Comparison of ENCODE assay signal across 8 cellular contexts in the genomic region with DNA sequence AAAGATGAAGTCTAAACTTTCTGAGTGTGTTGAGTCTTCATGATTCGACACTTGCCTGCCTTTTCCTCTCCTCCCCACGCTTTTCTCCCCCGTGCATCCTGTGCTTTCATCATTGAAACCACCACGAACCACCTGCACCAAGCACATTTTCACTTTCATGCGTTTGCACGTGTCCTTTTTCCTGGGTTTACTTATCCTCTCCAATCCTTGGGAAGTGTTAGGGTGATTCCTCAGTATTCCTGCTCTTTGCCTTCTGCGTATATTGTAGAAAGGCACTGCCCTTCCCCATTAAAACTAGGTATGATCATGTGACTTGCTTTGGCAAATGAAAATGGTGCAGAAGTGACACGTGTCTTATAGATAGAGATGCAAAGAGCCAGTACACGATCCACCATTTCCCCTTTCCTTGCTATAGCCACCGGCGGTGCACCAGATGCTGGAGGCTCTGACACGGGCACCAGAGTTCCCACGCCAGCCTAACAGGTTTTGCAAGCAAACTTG.
DNase-seq lines count a peak whose midpoint lies in the region; ATAC-seq and TF ChIP-seq lines count a peak whose summit lies in the region.

No MANE protein-coding gene starts in this region.

- DNase-seq in DMS53 (lab: John Stamatoyannopoulos, UW) (peak; percentile 85), NCI-H69 (lab: John Stamatoyannopoulos, UW) (peak; percentile 98), upper lobe of right lung (no peak), HCEC 1CT (no peak), pons (ENCODE audit: low spot score) (no peak)
- DNase-seq in central memory CD8-positive, alpha-beta T cell (ENCODE audit: low spot score in 2 of 2): no peak

- TF ChIP-seq CTCF in upper lobe of right lung (IDR thresholded peaks at IDR 0.05): no peak

- no peaks in the 10 kb centered on the region for H3K9me3 ChIP-seq in upper lobe of right lung

- H3K36me3 ChIP-seq in upper lobe of right lung: no peaks in the 10 kb centered on the region

- peak overlapping the region; percentile 76 for H3K4me3 Mint-ChIP-seq in central memory CD8-positive, alpha-beta T cell

- no peak overlapping the region for H3K27ac ChIP-seq in upper lobe of right lung

- peak; percentile 47 for ATAC-seq in GM21619 (IDR thresholded peaks at IDR 0.05; ENCODE audit: unreplicated experiment)
- no peak for ATAC-seq in central memory CD8-positive, alpha-beta T cell (replicated peaks; ENCODE audit: extremely low read depth, poor library complexity, severe bottlenecking)
- ATAC-seq in upper lobe of right lung: no peak
- ATAC-seq in GM21526 (IDR thresholded peaks at IDR 0.05; ENCODE audit: low FRiP score, unreplicated experiment): no peak

- no peak overlapping the region for H3K4me3 ChIP-seq in upper lobe of right lung

- H3K4me1 ChIP-seq in upper lobe of right lung: no peaks in the 10 kb centered on the region

- peak overlapping the region; percentile 75 for H3K27ac Mint-ChIP-seq in central memory CD8-positive, alpha-beta T cell (ENCODE audit: low read depth)

- intact Hi-C loops in upper lobe of right lung (cut with DNase I): no loop called here

- H3K36me3 Mint-ChIP-seq in central memory CD8-positive, alpha-beta T cell (ENCODE audit: insufficient read depth): no peaks in the 10 kb centered on the region

- no peaks in the 10 kb centered on the region for H3K9me3 Mint-ChIP-seq in central memory CD8-positive, alpha-beta T cell

- H3K4me1 Mint-ChIP-seq in central memory CD8-positive, alpha-beta T cell: peaks cover 9% of the 10 kb centered on the region

- no peaks in the 10 kb centered on the region for H3K27me3 Mint-ChIP-seq in central memory CD8-positive, alpha-beta T cell

- H3K27me3 ChIP-seq in upper lobe of right lung: no peaks in the 10 kb centered on the region

Comparison
In these comparisons a context has a peak if more than half of its experiments do, and no peak if none do; other contexts are left out.
1. DNase-seq: peak in DMS53 (single experiment) and NCI-H69 (single experiment); none in central memory CD8-positive, alpha-beta T cell (0 of 2), upper lobe of right lung (single experiment), HCEC 1CT (single experiment) and pons (single experiment).